In the genomic region with DNA sequence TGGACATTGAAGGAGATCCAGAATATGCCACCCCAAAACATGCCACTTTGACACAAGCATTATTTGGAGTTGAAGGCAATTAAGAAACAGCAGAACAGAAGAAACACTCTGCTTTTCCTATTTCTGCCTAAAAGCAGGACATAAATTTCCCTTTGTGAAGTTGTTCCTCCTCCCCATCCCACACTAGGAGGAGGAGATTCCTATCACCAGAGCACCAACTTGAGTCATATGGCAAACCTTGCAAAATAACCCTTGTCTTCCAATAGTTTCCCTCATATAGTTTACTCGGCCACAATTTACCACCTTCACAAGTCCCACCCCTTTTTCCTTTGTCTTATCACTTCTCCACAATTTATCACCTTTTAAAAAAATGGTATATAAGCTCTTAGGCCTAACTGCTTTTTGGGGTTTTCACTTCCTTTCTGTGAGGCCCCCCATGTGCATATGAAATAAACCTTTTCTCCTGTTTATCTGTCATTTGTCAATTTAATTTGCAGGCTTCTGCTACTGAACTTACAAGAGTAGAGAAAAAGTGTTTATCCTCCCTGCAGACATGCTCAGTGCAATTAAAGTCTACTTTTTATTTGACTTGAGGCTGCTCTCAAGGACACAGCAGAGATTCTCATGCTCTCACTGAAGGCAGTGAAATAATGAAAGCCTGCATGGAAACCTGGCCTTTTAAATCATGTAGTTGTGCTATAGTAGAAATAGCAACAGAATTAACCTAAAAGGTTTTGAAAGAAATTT, we compare ENCODE assay signal across 17 cellular contexts. TPM values are rescaled to one million over a fixed set of nuclear protein-coding genes. Genes with fewer than 3 reads are reported as not detected.
DNase-seq lines count a peak whose midpoint lies in the region; ATAC-seq and TF ChIP-seq lines count a peak whose summit lies in the region.
"Had no signal": no experiment of that assay in that cellular context is flagged by ENCODE, and none has a peak within 500 bp of the region (broad histone marks: within the 10 kb centered on the region; RNA-seq: fewer than 3 reads in every experiment).

No MANE protein-coding gene starts in this region.

- H3F3A ChIP-seq in Loucy (ENCODE audit: low read depth): no peaks in the 10 kb centered on the region

- peaks cover 14% of the 10 kb centered on the region for H3K79me1 ChIP-seq in trophoblast cell (ENCODE audit: low read length)

- H3K4me2 ChIP-seq in Loucy (ENCODE audit: low read depth, low read length, poor library complexity, severe bottlenecking) (peak overlapping the region; percentile 56), trophoblast cell (ENCODE audit: low read length) (no peak overlapping the region)

- H3K4me3 ChIP-seq in Loucy (ENCODE audit: low read length, poor library complexity, severe bottlenecking) (peak overlapping the region; percentile 22), epithelial cell of esophagus (ENCODE audit: low read length) (no peak overlapping the region), trophoblast cell (ENCODE audit: low read depth, low read length) (no peak overlapping the region)

- H3K9me3 Mint-ChIP-seq in activated naive CD4-positive, alpha-beta T cell treated with anti-CD3 and anti-CD28 coated beads, Interleukin-2, amount 50 U/mL, for 72 hours: no peaks in the 10 kb centered on the region
- H3K9me3 Mint-ChIP-seq: stimulated activated effector memory CD8-positive, alpha-beta T cell treated with anti-CD3 and anti-CD28 coated beads, Interleukin-12 subunit alpha, Interleukin-12 subunit beta, amount 100 ng/mL, for 72 hours had no signal

- no peak overlapping the region for H4K12ac ChIP-seq in trophoblast cell (ENCODE audit: low read depth, low read length)

- H3K4me1 ChIP-seq in Loucy (ENCODE audit: insufficient read depth, low read length, poor library complexity, severe bottlenecking) (peaks cover 34% of the 10 kb centered on the region), trophoblast cell (ENCODE audit: control insufficient read depth in 1 of 2, insufficient read depth in 2 of 2, low read length in 2 of 2) (peaks cover 0 to 6% of the 10 kb centered on the region in 2 experiments)

- peaks cover 5% of the 10 kb centered on the region for H4K20me1 ChIP-seq in Loucy (ENCODE audit: insufficient read depth, low read length, poor library complexity, severe bottlenecking)

- H2BK5ac ChIP-seq in trophoblast cell (ENCODE audit: low read depth, low read length, poor library complexity): no peak overlapping the region

- H3K36me3 ChIP-seq in Loucy (ENCODE audit: insufficient read depth, low read length) (no peaks in the 10 kb centered on the region), trophoblast cell (ENCODE audit: control insufficient read depth in 1 of 2, insufficient read depth in 2 of 2, low read length in 2 of 2) (no peaks in the 10 kb centered on the region)

- no peaks in the 10 kb centered on the region for H3K27me3 ChIP-seq in Loucy (ENCODE audit: insufficient read depth, low read length, poor library complexity, severe bottlenecking)
- H3K27me3 ChIP-seq in trophoblast cell (ENCODE audit: insufficient read depth, low read length): no peaks in the 10 kb centered on the region

- peak overlapping the region; percentile 41 for H3K27ac ChIP-seq in trophoblast cell (ENCODE audit: low read depth, low read length)

- DNase-seq in EH (ENCODE audit: low read depth) (peak; percentile 73), epithelial cell of esophagus (ENCODE audit: low read depth) (peak; percentile 38), trophoblast cell (peak in 1 of 2 donors; percentile 30)
- no peak for DNase-seq in activated naive CD4-positive, alpha-beta T cell treated with anti-CD3 and anti-CD28 coated beads, Interleukin-2, amount 50 U/mL, for 72 hours (ENCODE audit: low spot score in 2 of 2)
- no peak for DNase-seq in activated effector memory CD4-positive, alpha-beta T cell treated with anti-CD3 and anti-CD28 coated beads, Interleukin-2, amount 50 U/mL, for 16 hours
- DNase-seq: activated CD8-positive, alpha-beta T cell treated with anti-CD3 and anti-CD28 coated beads, Interleukin-2, amount 10 ng/mL, durations not matched to agents 7 days and 5 days; C1 segment of cervical spinal cord; effector CD4-positive, alpha-beta T cell; head of caudate nucleus; NCI-H187; RPMI8226; stimulated activated CD4-positive, alpha-beta T cell treated with anti-CD3 and anti-CD28 coated beads, Interleukin-4, amount 100 ng/mL, for 4 hours; T1000 had no signal

- H3K14ac ChIP-seq in trophoblast cell (ENCODE audit: low read length): no peak overlapping the region

- no peaks in the 10 kb centered on the region for H3K9me2 ChIP-seq in Loucy (replicated peaks; ENCODE audit: low read depth, low read length)

- no peak overlapping the region for H3K18ac ChIP-seq in trophoblast cell (ENCODE audit: low read length)

- WGBS in trophoblast cell (ENCODE audit: extremely low coverage, insufficient coverage, insufficient read length): no CpG with 5 or more reads among the region's 1 CpG

- no peak overlapping the region for H2BK120ac ChIP-seq in trophoblast cell (ENCODE audit: insufficient read depth, low read length, poor library complexity)

- no peak overlapping the region for H3K23ac ChIP-seq in trophoblast cell (ENCODE audit: low read length)

- H4K91ac ChIP-seq in trophoblast cell (ENCODE audit: low read depth, low read length): no peak overlapping the region

- H2AFZ ChIP-seq in Loucy (ENCODE audit: low read length) (peak overlapping the region; percentile 58), trophoblast cell (ENCODE audit: insufficient read depth, low read length, poor library complexity) (no peak overlapping the region)

- peaks cover 6 to 10% of the 10 kb centered on the region in 2 donors for H3K36me3 Mint-ChIP-seq in activated naive CD4-positive, alpha-beta T cell treated with anti-CD3 and anti-CD28 coated beads, Interleukin-2, amount 50 U/mL, for 72 hours

- H3K9ac ChIP-seq in Loucy (ENCODE audit: low read depth, low read length, poor library complexity, severe bottlenecking) (no peak overlapping the region), trophoblast cell (ENCODE audit: low read length) (no peak overlapping the region)

- H3K4ac ChIP-seq in trophoblast cell (ENCODE audit: low read depth, low read length): no peak overlapping the region

- H2BK12ac ChIP-seq in trophoblast cell (ENCODE audit: low read length): no peak overlapping the region

- H3K27ac Mint-ChIP-seq in activated naive CD4-positive, alpha-beta T cell treated with anti-CD3 and anti-CD28 coated beads, Interleukin-2, amount 50 U/mL, for 72 hours: no peak overlapping the region
- H3K27ac Mint-ChIP-seq: activated CD8-positive, alpha-beta T cell treated with anti-CD3 and anti-CD28 coated beads, Interleukin-2, amount 10 ng/mL, durations not matched to agents 7 days and 5 days; stimulated activated effector memory CD8-positive, alpha-beta T cell treated with anti-CD3 and anti-CD28 coated beads, Interleukin-12 subunit alpha, Interleukin-12 subunit beta, amount 100 ng/mL, for 72 hours had no signal

- TF ChIP-seq CTCF in Loucy (conservative IDR thresholded peaks at IDR 0.05; ENCODE audit: low read length) (no peak), epithelial cell of esophagus (IDR thresholded peaks at IDR 0.05; ENCODE audit: insufficient read depth, low read depth, low read length, missing control alignments) (no peak)

- ATAC-seq in GM19351 (IDR thresholded peaks at IDR 0.05; ENCODE audit: unreplicated experiment) (no peak), GM21737 (IDR thresholded peaks at IDR 0.05; ENCODE audit: unreplicated experiment) (no peak)
- ATAC-seq in activated naive CD4-positive, alpha-beta T cell treated with anti-CD3 and anti-CD28 coated beads, Interleukin-2, amount 50 U/mL, for 72 hours: no peak
- ATAC-seq: activated CD8-positive, alpha-beta T cell treated with anti-CD3 and anti-CD28 coated beads, Interleukin-2, amount 10 ng/mL, durations not matched to agents 7 days and 5 days; stimulated activated effector memory CD8-positive, alpha-beta T cell treated with anti-CD3 and anti-CD28 coated beads, Interleukin-12 subunit alpha, Interleukin-12 subunit beta, amount 100 ng/mL, for 72 hours had no signal

- peaks cover 20% of the 10 kb centered on the region for H3K79me2 ChIP-seq in Loucy (ENCODE audit: insufficient read depth, low read length)
- H3K79me2 ChIP-seq in trophoblast cell (ENCODE audit: control insufficient read depth, insufficient read depth, low read length, poor library complexity): peaks cover 4% of the 10 kb centered on the region

- H3K9me3 ChIP-seq in Loucy (ENCODE audit: insufficient read depth, low read depth, low read length): peaks cover 3% of the 10 kb centered on the region; the same call in 1 of the 2 replicates
- no peaks in the 10 kb centered on the region for H3K9me3 ChIP-seq in trophoblast cell (ENCODE audit: insufficient read depth, low read depth, low read length)

- no peak overlapping the region for H2AK5ac ChIP-seq in trophoblast cell (ENCODE audit: low read length)

- no peak overlapping the region for H4K8ac ChIP-seq in trophoblast cell (ENCODE audit: low read depth, low read length)

RNA-seq across cellular contexts. Expression of gene RAB23, which starts 2.8 kb away (rescaled TPM):
- polyA plus RNA-seq in trophoblast cell (2013): 23.4 and 23.5 TPM in 2 replicates
- total RNA-seq in activated naive CD4-positive, alpha-beta T cell treated with anti-CD3 and anti-CD28 coated beads, Interleukin-2, amount 50 U/mL, for 72 hours: 1 to 10 TPM; 2.0 to 2.2 TPM

RNA-seq across cellular contexts. Expression of gene BAG2, which starts 52.8 kb away (rescaled TPM):
- 4.3 and 4.4 TPM in 2 replicates for polyA plus RNA-seq in trophoblast cell (2013)
- total RNA-seq in activated naive CD4-positive, alpha-beta T cell treated with anti-CD3 and anti-CD28 coated beads, Interleukin-2, amount 50 U/mL, for 72 hours: 1 to 10 TPM; 7.1 to 7.9 TPM

Comparison
In these comparisons a context has a peak if more than half of its experiments do, and no peak if none do; other contexts are left out.
1. DNase-seq: peak in EH (single experiment) and epithelial cell of esophagus (single experiment); none in activated naive CD4-positive, alpha-beta T cell treated with anti-CD3 and anti-CD28 coated beads, Interleukin-2, amount 50 U/mL, for 72 hours (0 of 2) and activated effector memory CD4-positive, alpha-beta T cell treated with anti-CD3 and anti-CD28 coated beads, Interleukin-2, amount 50 U/mL, for 16 hours (single experiment).